In genomic region chr22:50030315-50031188, GRCh38 we compare ENCODE assay signal across 8 cellular contexts.
DNase-seq lines count a peak whose midpoint lies in the region; ATAC-seq, FAIRE-seq and TF ChIP-seq lines count a peak whose summit lies in the region.

No MANE protein-coding gene starts in this region.

- peak; percentile 61 for ATAC-seq in HG03135 (IDR thresholded peaks at IDR 0.05; ENCODE audit: unreplicated experiment)

- DNase-seq in D721Med (ENCODE audit: insufficient read length, low spot score) (peak; percentile 73), NOMO-1 treated with DMSO at 0.1 percent for 48 hours (lab: John Stamatoyannopoulos, UW; ENCODE audit: unreplicated experiment) (peak; percentile 65), epidermal melanocyte (ENCODE audit: insufficient read length, low spot score) (peak; percentile 81), midbrain (lab: John Stamatoyannopoulos, UW) (peak; percentile 49), GF-D8 (lab: John Stamatoyannopoulos, UW) (no peak)
- peak; percentile 63 for DNase-seq in activated CD8-positive, alpha-beta memory T cell treated with anti-CD3 and anti-CD28 coated beads, Interleukin-2, amount 50 U/mL, for 24 hours (ENCODE audit: extremely low read depth)
- peak; percentile 50 to 69 for DNase-seq in stimulated activated CD8-positive, alpha-beta memory T cell treated with anti-CD3 and anti-CD28 coated beads, Interleukin-4, amount 100 ng/mL, for 1 hour (ENCODE audit: low read depth in 2 of 2, low spot score in 1 of 2)

- FAIRE-seq in D721Med (lab: Jason Lieb, UNC), result no peak

- peak; percentile 56 for TF ChIP-seq CTCF in D721Med (IDR thresholded peaks at IDR 0.05; ENCODE audit: insufficient read depth, missing control alignments)
